Comparison of ENCODE assay signal across 8 cellular contexts in the genomic region with DNA sequence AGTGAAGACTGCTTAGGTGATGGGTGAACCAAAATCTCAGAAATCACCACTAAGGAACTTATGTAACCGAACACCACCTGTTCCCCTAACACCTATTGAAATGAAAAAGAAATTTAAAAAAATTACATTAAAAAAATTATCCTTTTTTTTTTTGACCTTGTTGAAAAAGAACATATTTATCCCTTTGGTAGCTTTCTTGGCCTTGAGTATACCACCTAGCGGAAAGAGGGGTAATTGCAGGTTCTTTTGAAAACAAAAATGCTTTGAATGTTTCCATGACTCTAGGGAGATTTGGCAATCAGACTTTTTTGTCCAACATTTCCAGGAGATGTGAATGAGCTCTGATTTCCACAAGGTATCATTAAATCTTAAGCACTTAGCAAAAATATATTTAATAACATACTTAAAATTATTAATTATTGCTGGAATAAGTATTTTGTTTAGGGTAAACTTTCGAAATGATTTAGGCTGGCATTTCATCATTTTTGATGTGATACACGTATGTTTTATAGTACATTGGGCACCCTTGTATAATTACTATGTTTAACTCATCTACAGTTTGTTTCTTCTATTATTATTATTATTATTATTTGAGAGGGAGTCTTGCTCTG. TPM values are rescaled to one million over a fixed set of nuclear protein-coding genes. Genes with fewer than 3 reads are reported as not detected.
A peak's percentile ranks its signal among the peaks of the same experiment; 100 is the strongest.
DNase-seq lines count a peak whose midpoint lies in the region; ATAC-seq and TF ChIP-seq lines count a peak whose summit lies in the region.

No MANE protein-coding gene starts in this region.

- H3K9me3 ChIP-seq in gastrocnemius medialis = no peaks in the 10 kb centered on the region

- H3K4me3 ChIP-seq in fibroblast of the aortic adventitia (ENCODE audit: low read depth, low read length) (no peak overlapping the region), gastrocnemius medialis (no peak overlapping the region)

- intact Hi-C loops in gastrocnemius medialis (cut with DNase I; ENCODE audit: low total_unique reads) = loop anchor here (5.0 to 10.0 kb wide), 2 partner anchors 239 to 288 kb away; no protein-coding TSS in a partner anchor
- intact Hi-C loops in posterior cingulate gyrus (cut with DNase I) = loop anchor here (10.0 kb wide), 1 partner anchor 281 kb away; no protein-coding TSS in a partner anchor

- TF ChIP-seq POLR2A in gastrocnemius medialis (IDR thresholded peaks at IDR 0.05) = no peak

- TF ChIP-seq CTCF in GM20000 (IDR thresholded peaks at IDR 0.05; ENCODE audit: extremely low read depth, missing control alignments) (peak; percentile 44), fibroblast of the aortic adventitia (IDR thresholded peaks at IDR 0.05; ENCODE audit: insufficient read depth, low read length) (peak; percentile 71), gastrocnemius medialis (IDR thresholded peaks at IDR 0.05 in 4 of 5, conservative IDR thresholded peaks at IDR 0.05 in 1 of 5) (peak in 4 of 5 experiments; percentile 20 to 68 (median 44))

- H3K4me1 ChIP-seq in gastrocnemius medialis = no peaks in the 10 kb centered on the region

- no peak overlapping the region for H3K27ac ChIP-seq in gastrocnemius medialis

- H3K27me3 ChIP-seq in gastrocnemius medialis = no peaks in the 10 kb centered on the region

- ATAC-seq in gastrocnemius medialis (no peak), HG02884 (IDR thresholded peaks at IDR 0.05; ENCODE audit: unreplicated experiment) (no peak)

- in situ Hi-C loops in gastrocnemius medialis (cut with MboI; ENCODE audit: low sequenced_read_pairs in 4 of 4) = loop anchor here in 1 of 4 donors (25.0 kb wide), 1 partner anchor 258 kb away; no protein-coding TSS in a partner anchor

- H3K36me3 ChIP-seq in gastrocnemius medialis = no peaks in the 10 kb centered on the region

- DNase-seq in AML-193 (lab: John Stamatoyannopoulos, UW) (peak; percentile 49 to 67), GM20000 (ENCODE audit: low spot score) (peak; percentile 67), RPMI8226 (peak; percentile 26), fibroblast of the aortic adventitia (ENCODE audit: low read depth) (peak; percentile 41), gastrocnemius medialis (no peak), posterior cingulate gyrus (no peak), ureter (ENCODE audit: low spot score) (no peak)

RNA-seq across cellular contexts. Expression of a gene that starts 47.0 kb away (rescaled TPM):
- total RNA-seq in fibroblast of the aortic adventitia (ENCODE audit: low replicate concordance) (1.3 and 2.9 TPM in 2 replicates), gastrocnemius medialis (10 to 100 TPM in 3 of 4 donors, 1 to 10 TPM in 1; 8.4 to 18.9 (median 14.6) TPM), ureter (51.9 TPM)

Comparison
In these comparisons a context has a peak if more than half of its experiments do, and no peak if none do; other contexts are left out.
1. DNase-seq: peak in AML-193 (2 of 2), GM20000 (single experiment), RPMI8226 (single experiment) and fibroblast of the aortic adventitia (single experiment); none in gastrocnemius medialis (0 of 2), posterior cingulate gyrus (0 of 10) and ureter (single experiment).
2. Peak in every context shown above with its lines, with median percentiles within 50 percentile points of each other: CTCF ChIP-seq.